In the genomic region with DNA sequence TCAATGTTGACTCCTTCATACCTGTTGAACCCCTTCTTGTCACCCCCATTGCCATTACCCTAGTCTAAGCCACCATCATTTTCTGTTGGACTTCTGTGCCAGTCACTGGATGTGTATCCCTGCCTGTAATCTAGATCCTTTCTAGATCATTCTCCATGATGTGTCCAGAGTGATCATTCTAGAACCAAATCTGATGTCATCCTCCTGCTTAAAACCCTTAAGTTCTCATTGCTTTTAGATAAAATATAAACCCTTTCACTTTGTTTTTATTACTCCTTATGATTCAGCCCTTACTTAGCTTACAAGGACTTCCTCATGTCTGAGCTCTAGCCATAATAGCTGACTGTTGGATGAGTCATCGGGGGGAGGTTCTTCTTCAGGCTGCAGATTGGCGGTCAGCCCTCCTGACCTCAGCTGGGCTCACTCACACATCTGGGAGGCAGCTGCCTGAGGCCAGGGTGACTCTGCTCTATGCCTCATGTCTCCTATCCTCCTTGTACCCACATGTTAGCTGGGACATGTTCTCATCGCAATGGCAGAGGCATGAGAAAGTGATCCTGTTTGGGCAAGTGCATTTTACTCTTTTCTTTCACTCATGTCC, we compare ENCODE assay signal across 7 cellular contexts.
A peak's percentile ranks its signal among the peaks of the same experiment; 100 is the strongest.
DNase-seq lines count a peak whose midpoint lies in the region; ATAC-seq, FAIRE-seq and TF ChIP-seq lines count a peak whose summit lies in the region.

No MANE protein-coding gene starts in this region.

- DNase-seq in HCT116 (ENCODE audit: low read depth, low spot score) (peak; percentile 89), RWPE2 (ENCODE audit: low spot score) (peak; percentile 95), esophagus squamous epithelium (lab: John Stamatoyannopoulos, UW) (no peak), posterior vena cava (ENCODE audit: low spot score) (peak; percentile 94), NCI-H2171 treated with DMSO at 0.1 percent for 48 hours (lab: John Stamatoyannopoulos, UW) (no peak), GM12892 (ENCODE audit: insufficient read length) (no peak)
- DNase-seq in effector CD8-positive, alpha-beta T cell (lab: John Stamatoyannopoulos, UW): no peak

- WGBS in esophagus squamous epithelium, 2 donors: 17 to 30% methylated on average over 2 to 3 of the region's 3 CpGs

- H4K20me1 ChIP-seq in HCT116 (ENCODE audit: insufficient read depth): no peaks in the 10 kb centered on the region

- H3K9me3 ChIP-seq in HCT116 (ENCODE audit: control insufficient read depth in 1 of 2, insufficient read depth in 1 of 2, low read depth in 1 of 2, low read length in 2 of 2) (no peaks in the 10 kb centered on the region), RWPE2 (ENCODE audit: severe bottlenecking) (no peaks in the 10 kb centered on the region), esophagus squamous epithelium (no peaks in the 10 kb centered on the region)

- peak overlapping the region; percentile 55 for H3K4me2 ChIP-seq in HCT116 (ENCODE audit: low read length)

- intact Hi-C loops in HCT116 (cut with micrococcal nuclease) (no loop called here), esophagus squamous epithelium (cut with DNase I) (no loop called here), posterior vena cava (cut with DNase I) (no loop called here)

- H2AFZ ChIP-seq in HCT116 (ENCODE audit: low read depth, low read length, poor library complexity, severe bottlenecking): peak overlapping the region; percentile 40

- CTCF ChIA-PET in HCT116 (lab: Charles Lee): interaction anchor here (0.6 to 1.0 kb wide), 3 partner anchors 24 to 330 kb away, joined by 3 to 4 read pairs (median 4); no protein-coding TSS in a partner anchor

- H3K36me3 ChIP-seq in HCT116 (ENCODE audit: control insufficient read depth in 1 of 2, insufficient read depth in 2 of 2, low read length in 2 of 2) (no peaks in the 10 kb centered on the region), RWPE2 (ENCODE audit: low read depth) (no peaks in the 10 kb centered on the region), esophagus squamous epithelium (no peaks in the 10 kb centered on the region)

- no peaks in the 10 kb centered on the region for H3K79me2 ChIP-seq in HCT116 (ENCODE audit: insufficient read depth, low read length)

- TF ChIP-seq POLR2A in HCT116 (IDR thresholded peaks at IDR 0.05; ENCODE audit: borderline replicate concordance, extremely low read depth, insufficient read depth, insufficient read length) (no peak), esophagus squamous epithelium (IDR thresholded peaks at IDR 0.05) (no peak), GM12892 (IDR thresholded peaks at IDR 0.05; ENCODE audit: low read depth, low read length) (no peak)

- H3K4me1 ChIP-seq in HCT116 (ENCODE audit: control insufficient read depth in 1 of 2, insufficient read depth in 2 of 2, low read length in 2 of 2) (peaks cover 4 to 35% of the 10 kb centered on the region in 2 experiments; a peak in 3 of 4 replicates), RWPE2 (ENCODE audit: insufficient read depth, poor library complexity, severe bottlenecking) (peaks cover 41% of the 10 kb centered on the region), esophagus squamous epithelium (peaks cover 0 to 31% (median 11%) of the 10 kb centered on the region in 3 donors)

- POLR2A ChIA-PET in HCT116 (lab: Charles Lee): interaction anchor here (0.9 to 1.1 kb wide), 2 partner anchors 10 to 15 kb away, joined by 3 to 4 read pairs; no protein-coding TSS in a partner anchor

- FAIRE-seq in GM12892 (lab: Jason Lieb, UNC): no peak

- ATAC-seq in HCT116 (peak; percentile 95), RWPE2 (ENCODE audit: low read depth) (peak; percentile 88)

- BruUV-seq in HCT116 (replicated peaks; lab: Mats Ljungman, UMichigan): no TSS peak

- no peaks in the 10 kb centered on the region for H3K9me2 ChIP-seq in HCT116 (ENCODE audit: insufficient read depth)

- no peaks in the 10 kb centered on the region for H3K27me3 ChIP-seq in HCT116 (ENCODE audit: insufficient read depth, low read length)
- no peaks in the 10 kb centered on the region for H3K27me3 ChIP-seq in RWPE2 (ENCODE audit: insufficient read depth, poor library complexity, severe bottlenecking)
- no peaks in the 10 kb centered on the region for H3K27me3 ChIP-seq in esophagus squamous epithelium

- H3K4me3 ChIP-seq in HCT116 (replicated peaks in 1 of 2; ENCODE audit: low read depth in 1 of 2, low read length in 2 of 2) (no peak overlapping the region), RWPE2 (ENCODE audit: severe bottlenecking) (no peak overlapping the region), esophagus squamous epithelium (no peak overlapping the region)

- RAD21 ChIA-PET in HCT116 (lab: Charles Lee; ENCODE audit: low non-redundant PET in 1 of 2, low total read pairs in 2 of 2, uncharacterized antibody in 2 of 2, unreplicated experiment in 2 of 2): no interaction called here

- TF ChIP-seq RAD21 in HCT116 (IDR thresholded peaks at IDR 0.05; ENCODE audit: low read depth): peak; percentile 9; the same call in 1 of the 2 replicates

- no peak overlapping the region for H3K9ac ChIP-seq in HCT116 (ENCODE audit: low read length)

- H3K27ac ChIP-seq in HCT116 (ENCODE audit: low read depth, low read length) (peak overlapping the region; percentile 37), RWPE2 (ENCODE audit: poor library complexity, severe bottlenecking) (peak overlapping the region; percentile 87), esophagus squamous epithelium (peak overlapping the region; percentile 7 to 78 (median 54))

- TF ChIP-seq CTCF in HCT116 (IDR thresholded peaks at IDR 0.05 in 2 of 3, conservative IDR thresholded peaks at IDR 0.05 in 1 of 3; ENCODE audit: borderline replicate concordance in 1 of 3, insufficient read depth in 1 of 3, low read depth in 2 of 3, low read length in 2 of 3) (no peak), RWPE2 (IDR thresholded peaks at IDR 0.05; ENCODE audit: poor library complexity, severe bottlenecking) (no peak), esophagus squamous epithelium (IDR thresholded peaks at IDR 0.05) (no peak)

TF ChIP-seq in HCT116, 20 proteins besides CTCF, POLR2A, EP300 and RAD21 (continues in another document):
- TF ChIP-seq, protein P1, sequence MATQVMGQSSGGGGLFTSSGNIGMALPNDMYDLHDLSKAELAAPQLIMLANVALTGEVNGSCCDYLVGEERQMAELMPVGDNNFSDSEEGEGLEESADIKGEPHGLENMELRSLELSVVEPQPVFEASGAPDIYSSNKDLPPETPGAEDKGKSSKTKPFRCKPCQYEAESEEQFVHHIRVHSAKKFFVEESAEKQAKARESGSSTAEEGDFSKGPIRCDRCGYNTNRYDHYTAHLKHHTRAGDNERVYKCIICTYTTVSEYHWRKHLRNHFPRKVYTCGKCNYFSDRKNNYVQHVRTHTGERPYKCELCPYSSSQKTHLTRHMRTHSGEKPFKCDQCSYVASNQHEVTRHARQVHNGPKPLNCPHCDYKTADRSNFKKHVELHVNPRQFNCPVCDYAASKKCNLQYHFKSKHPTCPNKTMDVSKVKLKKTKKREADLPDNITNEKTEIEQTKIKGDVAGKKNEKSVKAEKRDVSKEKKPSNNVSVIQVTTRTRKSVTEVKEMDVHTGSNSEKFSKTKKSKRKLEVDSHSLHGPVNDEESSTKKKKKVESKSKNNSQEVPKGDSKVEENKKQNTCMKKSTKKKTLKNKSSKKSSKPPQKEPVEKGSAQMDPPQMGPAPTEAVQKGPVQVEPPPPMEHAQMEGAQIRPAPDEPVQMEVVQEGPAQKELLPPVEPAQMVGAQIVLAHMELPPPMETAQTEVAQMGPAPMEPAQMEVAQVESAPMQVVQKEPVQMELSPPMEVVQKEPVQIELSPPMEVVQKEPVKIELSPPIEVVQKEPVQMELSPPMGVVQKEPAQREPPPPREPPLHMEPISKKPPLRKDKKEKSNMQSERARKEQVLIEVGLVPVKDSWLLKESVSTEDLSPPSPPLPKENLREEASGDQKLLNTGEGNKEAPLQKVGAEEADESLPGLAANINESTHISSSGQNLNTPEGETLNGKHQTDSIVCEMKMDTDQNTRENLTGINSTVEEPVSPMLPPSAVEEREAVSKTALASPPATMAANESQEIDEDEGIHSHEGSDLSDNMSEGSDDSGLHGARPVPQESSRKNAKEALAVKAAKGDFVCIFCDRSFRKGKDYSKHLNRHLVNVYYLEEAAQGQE (IDR thresholded peaks at IDR 0.05; ENCODE audit: low read depth): no peak
- peak; percentile 70 for TF ChIP-seq CEBPB (IDR thresholded peaks at IDR 0.05; ENCODE audit: low read depth)
- TF ChIP-seq JUND (IDR thresholded peaks at IDR 0.05): peak; percentile 99
- TF ChIP-seq TCF7L2 (IDR thresholded peaks at IDR 0.05; ENCODE audit: borderline replicate concordance, extremely low read depth, insufficient read depth, insufficient read length): peak; percentile 21
- no peak for TF ChIP-seq ELF1 (IDR thresholded peaks at IDR 0.05; ENCODE audit: borderline replicate concordance, low read depth)
- TF ChIP-seq, protein P2, sequence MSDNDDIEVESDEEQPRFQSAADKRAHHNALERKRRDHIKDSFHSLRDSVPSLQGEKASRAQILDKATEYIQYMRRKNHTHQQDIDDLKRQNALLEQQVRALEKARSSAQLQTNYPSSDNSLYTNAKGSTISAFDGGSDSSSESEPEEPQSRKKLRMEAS (IDR thresholded peaks at IDR 0.05): peak; percentile 73
- peak; percentile 51 for TF ChIP-seq YY1 (IDR thresholded peaks at IDR 0.05; ENCODE audit: extremely low read depth, insufficient replicate concordance, low read depth, low read length)
- TF ChIP-seq, protein P3, sequence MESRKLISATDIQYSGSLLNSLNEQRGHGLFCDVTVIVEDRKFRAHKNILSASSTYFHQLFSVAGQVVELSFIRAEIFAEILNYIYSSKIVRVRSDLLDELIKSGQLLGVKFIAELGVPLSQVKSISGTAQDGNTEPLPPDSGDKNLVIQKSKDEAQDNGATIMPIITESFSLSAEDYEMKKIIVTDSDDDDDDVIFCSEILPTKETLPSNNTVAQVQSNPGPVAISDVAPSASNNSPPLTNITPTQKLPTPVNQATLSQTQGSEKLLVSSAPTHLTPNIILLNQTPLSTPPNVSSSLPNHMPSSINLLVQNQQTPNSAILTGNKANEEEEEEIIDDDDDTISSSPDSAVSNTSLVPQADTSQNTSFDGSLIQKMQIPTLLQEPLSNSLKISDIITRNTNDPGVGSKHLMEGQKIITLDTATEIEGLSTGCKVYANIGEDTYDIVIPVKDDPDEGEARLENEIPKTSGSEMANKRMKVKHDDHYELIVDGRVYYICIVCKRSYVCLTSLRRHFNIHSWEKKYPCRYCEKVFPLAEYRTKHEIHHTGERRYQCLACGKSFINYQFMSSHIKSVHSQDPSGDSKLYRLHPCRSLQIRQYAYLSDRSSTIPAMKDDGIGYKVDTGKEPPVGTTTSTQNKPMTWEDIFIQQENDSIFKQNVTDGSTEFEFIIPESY (IDR thresholded peaks at IDR 0.05; ENCODE audit: extremely low read depth, insufficient replicate concordance, low read length): peak; percentile 60
- TF ChIP-seq FOSL1 (IDR thresholded peaks at IDR 0.05; ENCODE audit: low read depth): peak; percentile 99
- no peak for TF ChIP-seq EGR1 (IDR thresholded peaks at IDR 0.05; ENCODE audit: low read depth)
- no peak for TF ChIP-seq ZNF274 (IDR thresholded peaks at IDR 0.05; ENCODE audit: low read depth, low read length)
- peak; percentile 89 for TF ChIP-seq SRF (IDR thresholded peaks at IDR 0.05; ENCODE audit: low read depth)
- TF ChIP-seq EZH2 (IDR thresholded peaks at IDR 0.05): no peak
- TF ChIP-seq SIN3A (IDR thresholded peaks at IDR 0.05; ENCODE audit: low read depth): peak; percentile 44

Comparison
In these comparisons a context has a peak if more than half of its experiments do, and no peak if none do; other contexts are left out.
1. DNase-seq: peak in HCT116 (single experiment), RWPE2 (single experiment) and posterior vena cava (single experiment); none in esophagus squamous epithelium (single experiment), effector CD8-positive, alpha-beta T cell (single experiment), NCI-H2171 treated with DMSO at 0.1 percent for 48 hours (single experiment) and GM12892 (single experiment).
2. H3K27ac ChIP-seq: peak in every context shown above with its lines; median percentile 87 in RWPE2; 54 in esophagus squamous epithelium; 37 in HCT116.